33 cellular contexts compared by ENCODE assay signal in genomic region chr7:128799451-128799850, GRCh38. TPM values are rescaled to one million over a fixed set of nuclear protein-coding genes. Genes with fewer than 3 reads are reported as not detected.
"Had no signal": no experiment of that assay in that cellular context is flagged by ENCODE, and none has a peak within 500 bp of the region (broad histone marks: within the 10 kb centered on the region; RNA-seq: fewer than 3 reads in every experiment).

No MANE protein-coding gene starts in this region.

- ATAC-seq: activated CD8-positive, alpha-beta T cell treated with anti-CD3 and anti-CD28 coated beads for 36 hours; activated T-cell treated with anti-CD3 and anti-CD28 coated beads, Interleukin-2, amount 50 U/mL, for 4 hours; activated T-helper 17 cell treated with anti-CD3 and anti-CD28 coated beads, Interleukin-2, amount 50 U/mL, for 72 hours; gastroesophageal sphincter; left cardiac atrium; left ventricle myocardium superior; mucosa of descending colon; sciatic nerve; stimulated activated effector memory CD8-positive, alpha-beta T cell treated with anti-CD3 and anti-CD28 coated beads, Interleukin-12 subunit alpha, Interleukin-12 subunit beta, amount 100 ng/mL, for 72 hours had no signal

- DNase-seq: activated B cell treated with CpG ODN at 0.5 μM for 24 hours; activated CD4-positive, alpha-beta T cell treated with anti-CD3 and anti-CD28 coated beads, Interleukin-2, amount 50 U/mL, for 1 hour; activated CD8-positive, alpha-beta T cell treated with anti-CD3 and anti-CD28 coated beads for 36 hours; activated gamma-delta T cell treated with Interleukin-2 at 50 U/mL for 16 hours; activated naive CD4-positive, alpha-beta T cell treated with anti-CD3 and anti-CD28 coated beads, Interleukin-2, amount 50 U/mL, for 16 hours; activated T-cell treated with anti-CD3 and anti-CD28 coated beads, Interleukin-2, amount 50 U/mL, for 4 hours; amniotic stem cell; brain microvascular endothelial cell; caudate nucleus; left cardiac atrium; left ventricle myocardium superior; mucosa of descending colon; nephron progenitor cell; ovary; retina; stimulated activated CD4-positive, alpha-beta T cell treated with anti-CD3 and anti-CD28 coated beads, Interleukin-4, amount 100 ng/mL, for 24 hours; T-helper 9 cell; trophoblast cell had no signal

RNA-seq across cellular contexts. Expression of gene OPN1SW, which starts 23.9 kb away (rescaled TPM):
- total RNA-seq: activated B cell treated with CpG ODN at 0.5 μM for 24 hours; activated CD8-positive, alpha-beta T cell treated with anti-CD3 and anti-CD28 coated beads for 36 hours; activated T-cell treated with anti-CD3 and anti-CD28 coated beads, Interleukin-2, amount 50 U/mL, for 4 hours; activated T-helper 17 cell treated with anti-CD3 and anti-CD28 coated beads, Interleukin-2, amount 50 U/mL, for 72 hours; astrocyte; endothelial cell of umbilical vein; fibroblast of lung; fibroblast of villous mesenchyme; gastroesophageal sphincter; hepatocyte; left cardiac atrium; left ventricle myocardium superior; lung microvascular endothelial cell; mesenteric fat pad; mucosa of descending colon; ovary; progenitor cell of endocrine pancreas; sciatic nerve; subcutaneous adipose tissue; thoracic aorta; vagina had no signal

RNA-seq across cellular contexts. Expression of gene FLNC, which starts 30.8 kb away (rescaled TPM):
- total RNA-seq: activated B cell treated with CpG ODN at 0.5 μM for 24 hours had no signal
